Comparison of ENCODE assay signal across 8 cellular contexts in the genomic region with DNA sequence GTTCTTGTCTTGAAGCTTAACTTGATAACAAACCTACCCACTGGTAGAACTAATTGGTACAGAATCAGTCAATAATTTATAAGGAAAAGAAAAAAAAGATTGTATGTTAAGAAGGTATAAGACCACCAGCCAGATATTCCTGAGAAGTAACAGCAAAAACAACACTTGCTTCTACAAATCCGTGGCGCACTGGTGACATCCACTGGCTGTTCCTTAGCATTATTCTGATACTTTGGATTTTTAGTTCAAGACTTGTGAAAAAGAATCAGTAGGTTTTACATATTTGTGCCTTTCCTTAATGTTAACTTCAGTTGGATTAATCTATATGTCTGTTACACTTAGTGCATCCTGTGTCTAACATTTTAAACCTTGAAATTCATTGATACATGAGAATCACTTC.
DNase-seq lines count a peak whose midpoint lies in the region; ATAC-seq and TF ChIP-seq lines count a peak whose summit lies in the region.

No MANE protein-coding gene starts in this region.

- CTCF ChIA-PET in activated CD8-positive, alpha-beta T cell treated with anti-CD3 and anti-CD28 coated beads for 36 hours (lab: Charles Lee), result no interaction called here
- CTCF ChIA-PET in activated CD8-positive, alpha-beta T cell treated with anti-CD3 and anti-CD28 coated beads, Interleukin-2, amount 10 ng/mL, durations not matched to agents 7 days and 5 days (lab: Charles Lee), result no interaction called here

- TF ChIP-seq CTCF in activated CD8-positive, alpha-beta T cell treated with anti-CD3 and anti-CD28 coated beads for 36 hours (IDR thresholded peaks at IDR 0.05), result no peak
- TF ChIP-seq CTCF in tibial artery (IDR thresholded peaks at IDR 0.05), result peak; percentile 40 to 41

- H3K4me1 Mint-ChIP-seq in activated CD8-positive, alpha-beta T cell treated with anti-CD3 and anti-CD28 coated beads for 36 hours (ENCODE audit: low read depth), result no peaks in the 10 kb centered on the region
- H3K4me1 Mint-ChIP-seq in activated CD8-positive, alpha-beta T cell treated with anti-CD3 and anti-CD28 coated beads, Interleukin-2, amount 10 ng/mL, durations not matched to agents 7 days and 5 days (ENCODE audit: low read depth), result no peaks in the 10 kb centered on the region

- no peaks in the 10 kb centered on the region for H3K9me3 Mint-ChIP-seq in activated CD8-positive, alpha-beta T cell treated with anti-CD3 and anti-CD28 coated beads for 36 hours
- no peaks in the 10 kb centered on the region for H3K9me3 Mint-ChIP-seq in activated CD8-positive, alpha-beta T cell treated with anti-CD3 and anti-CD28 coated beads, Interleukin-2, amount 10 ng/mL, durations not matched to agents 7 days and 5 days (ENCODE audit: insufficient read depth)

- no peak for ATAC-seq in activated CD8-positive, alpha-beta T cell treated with anti-CD3 and anti-CD28 coated beads for 36 hours
- ATAC-seq in activated CD8-positive, alpha-beta T cell treated with anti-CD3 and anti-CD28 coated beads, Interleukin-2, amount 10 ng/mL, durations not matched to agents 7 days and 5 days, result no peak
- ATAC-seq in right cardiac atrium (no peak), GM21737 (IDR thresholded peaks at IDR 0.05; ENCODE audit: unreplicated experiment) (no peak)

- no peaks in the 10 kb centered on the region for H3K36me3 ChIP-seq in tibial artery

- no peak overlapping the region for H3K27ac Mint-ChIP-seq in activated CD8-positive, alpha-beta T cell treated with anti-CD3 and anti-CD28 coated beads for 36 hours
- H3K27ac Mint-ChIP-seq in activated CD8-positive, alpha-beta T cell treated with anti-CD3 and anti-CD28 coated beads, Interleukin-2, amount 10 ng/mL, durations not matched to agents 7 days and 5 days, result no peak overlapping the region

- H3K4me3 Mint-ChIP-seq in activated CD8-positive, alpha-beta T cell treated with anti-CD3 and anti-CD28 coated beads for 36 hours, result no peak overlapping the region
- no peak overlapping the region for H3K4me3 Mint-ChIP-seq in activated CD8-positive, alpha-beta T cell treated with anti-CD3 and anti-CD28 coated beads, Interleukin-2, amount 10 ng/mL, durations not matched to agents 7 days and 5 days

- H3K4me1 ChIP-seq in right cardiac atrium (ENCODE audit: control insufficient read depth, insufficient read depth, low read length) (no peaks in the 10 kb centered on the region), tibial artery (no peaks in the 10 kb centered on the region)

- POLR2A ChIA-PET in activated CD8-positive, alpha-beta T cell treated with anti-CD3 and anti-CD28 coated beads for 36 hours (lab: Charles Lee), result no interaction called here
- POLR2A ChIA-PET in activated CD8-positive, alpha-beta T cell treated with anti-CD3 and anti-CD28 coated beads, Interleukin-2, amount 10 ng/mL, durations not matched to agents 7 days and 5 days (lab: Charles Lee), result no interaction called here

- no peaks in the 10 kb centered on the region for H3K9me3 ChIP-seq in right cardiac atrium (ENCODE audit: control insufficient read depth, low read length)
- no peaks in the 10 kb centered on the region for H3K9me3 ChIP-seq in tibial artery

- intact Hi-C loops in activated CD8-positive, alpha-beta T cell treated with anti-CD3 and anti-CD28 coated beads for 36 hours (cut with micrococcal nuclease), result no loop called here
- intact Hi-C loops in right cardiac atrium (cut with DNase I), result loop anchor here in 1 of 4 donors (10.0 kb wide), 1 partner anchor 1295 kb away; no protein-coding TSS in a partner anchor
- intact Hi-C loops in tibial artery (cut with DNase I; ENCODE audit: low total_unique reads), result loop anchor here (5.0 kb wide), 1 partner anchor 1132 kb away; no protein-coding TSS in a partner anchor

- H3K27me3 ChIP-seq in right cardiac atrium (ENCODE audit: control insufficient read depth, insufficient read depth), result no peaks in the 10 kb centered on the region
- no peaks in the 10 kb centered on the region for H3K27me3 ChIP-seq in tibial artery

- no peaks in the 10 kb centered on the region for H3K36me3 Mint-ChIP-seq in activated CD8-positive, alpha-beta T cell treated with anti-CD3 and anti-CD28 coated beads for 36 hours (ENCODE audit: low read depth)
- no peaks in the 10 kb centered on the region for H3K36me3 Mint-ChIP-seq in activated CD8-positive, alpha-beta T cell treated with anti-CD3 and anti-CD28 coated beads, Interleukin-2, amount 10 ng/mL, durations not matched to agents 7 days and 5 days (ENCODE audit: low read depth)

- DNase-seq in activated CD8-positive, alpha-beta T cell treated with anti-CD3 and anti-CD28 coated beads for 36 hours, result peak; percentile 2
- DNase-seq in activated CD8-positive, alpha-beta T cell treated with anti-CD3 and anti-CD28 coated beads, Interleukin-2, amount 10 ng/mL, durations not matched to agents 7 days and 5 days, result no peak
- peak; percentile 32 for DNase-seq in RPMI8226
- DNase-seq in right cardiac atrium, result peak; percentile 17 to 48 (median 37)
- no peak for DNase-seq in tibial artery
- no peak for DNase-seq in activated T-cell treated with anti-CD3 and anti-CD28 coated beads, Interleukin-2, amount 50 U/mL, for 1 hour
- no peak for DNase-seq in stimulated activated naive CD4-positive, alpha-beta T cell (lab: John Stamatoyannopoulos, UW)

- H3K4me3 ChIP-seq in right cardiac atrium (ENCODE audit: low read length), result no peak overlapping the region
- no peak overlapping the region for H3K4me3 ChIP-seq in tibial artery

- H3K27me3 Mint-ChIP-seq in activated CD8-positive, alpha-beta T cell treated with anti-CD3 and anti-CD28 coated beads for 36 hours, result no peaks in the 10 kb centered on the region
- H3K27me3 Mint-ChIP-seq in activated CD8-positive, alpha-beta T cell treated with anti-CD3 and anti-CD28 coated beads, Interleukin-2, amount 10 ng/mL, durations not matched to agents 7 days and 5 days (ENCODE audit: low read depth), result no peaks in the 10 kb centered on the region

- 30% methylated on average over 2 of the region's 2 CpGs for WGBS in right cardiac atrium

- H3K27ac ChIP-seq in right cardiac atrium (ENCODE audit: low read length) (no peak overlapping the region), tibial artery (no peak overlapping the region)

Comparison
In these comparisons a context has a peak if more than half of its experiments do, and no peak if none do; other contexts are left out.
1. DNase-seq: peak in activated CD8-positive, alpha-beta T cell treated with anti-CD3 and anti-CD28 coated beads for 36 hours (single experiment), RPMI8226 (single experiment) and right cardiac atrium (3 of 3); none in activated CD8-positive, alpha-beta T cell treated with anti-CD3 and anti-CD28 coated beads, Interleukin-2, amount 10 ng/mL, durations not matched to agents 7 days and 5 days (single experiment), tibial artery (0 of 2), activated T-cell treated with anti-CD3 and anti-CD28 coated beads, Interleukin-2, amount 50 U/mL, for 1 hour (single experiment) and stimulated activated naive CD4-positive, alpha-beta T cell (0 of 6).